Comparison of ENCODE assay signal across 8 cellular contexts in genomic region chr11:65525659-65526480, GRCh38. TPM values are rescaled to one million over a fixed set of nuclear protein-coding genes. Genes with fewer than 3 reads are reported as not detected.
DNase-seq lines count a peak whose midpoint lies in the region; ATAC-seq and TF ChIP-seq lines count a peak whose summit lies in the region.

No MANE protein-coding gene starts in this region.

- no peak for TF ChIP-seq CTCF in heart left ventricle (IDR thresholded peaks at IDR 0.05)
- TF ChIP-seq CTCF in cardiac fibroblast (IDR thresholded peaks at IDR 0.05; ENCODE audit: low read depth, low read length) = no peak

- peaks cover 0 to 48% (median 42%) of the 10 kb centered on the region in 9 donors for H3K36me3 ChIP-seq in heart left ventricle
- peaks cover 16 to 24% of the 10 kb centered on the region in 2 donors for H3K36me3 ChIP-seq in mucosa of rectum (ENCODE audit: control insufficient read depth in 2 of 2, insufficient read depth in 2 of 2, low read length in 2 of 2)
- H3K36me3 ChIP-seq in aorta (ENCODE audit: control insufficient read depth in 1 of 2, insufficient read depth in 2 of 2, low read length in 1 of 2) = peaks cover 2 to 3% of the 10 kb centered on the region in 2 donors

- WGBS in heart left ventricle, 4 donors = 50 to 57% (median 54%) methylated on average over 24 to 26 of the region's 26 CpGs
- 46 to 49% methylated on average over 25 to 26 of the region's 26 CpGs for WGBS in aorta, 2 donors

- H3K27ac ChIP-seq in heart left ventricle = peak overlapping the region; percentile 69 to 97 (median 93)
- H3K27ac ChIP-seq in mucosa of rectum (ENCODE audit: low read depth in 2 of 2, low read length in 2 of 2) = peak overlapping the region in 1 of 2 donors; percentile 82
- no peak overlapping the region for H3K27ac ChIP-seq in aorta (ENCODE audit: low read depth in 1 of 2, low read length in 2 of 2)

- H3K9ac ChIP-seq in mucosa of rectum (ENCODE audit: low read depth in 1 of 2, low read length in 2 of 2) = peak overlapping the region; percentile 84 to 93

- ATAC-seq in heart left ventricle (no peak), aorta (ENCODE audit: low FRiP score) (no peak)

- TF ChIP-seq POLR2A in heart left ventricle (IDR thresholded peaks at IDR 0.05) = no peak

- intact Hi-C loops in heart left ventricle (cut with DNase I) = loop anchor here in 1 of 10 donors (5.0 kb wide), 1 partner anchor 414 kb away; the partner anchor contains the start of gene TM7SF2
- intact Hi-C loops in cardiac septum (cut with DNase I) = no loop called here
- intact Hi-C loops in aorta (cut with DNase I) = no loop called here

- H3K27me3 ChIP-seq in heart left ventricle = no peaks in the 10 kb centered on the region
- H3K27me3 ChIP-seq in mucosa of rectum (ENCODE audit: control insufficient read depth in 2 of 2, insufficient read depth in 2 of 2, low read length in 2 of 2) = no peaks in the 10 kb centered on the region
- no peaks in the 10 kb centered on the region for H3K27me3 ChIP-seq in aorta (ENCODE audit: control insufficient read depth in 1 of 2, insufficient read depth in 2 of 2, low read length in 1 of 2)

- DNase-seq in heart left ventricle = no peak
- DNase-seq in cardiac septum (ENCODE audit: low spot score) = no peak
- no peak for DNase-seq in cardiac fibroblast (ENCODE audit: low read depth in 2 of 2)
- peak in 1 of 2 donors; percentile 75 for DNase-seq in aorta
- no peak for DNase-seq in stimulated activated CD4-positive, alpha-beta T cell treated with anti-CD3 and anti-CD28 coated beads, Interleukin-4, amount 100 ng/mL, for 1 hour
- DNase-seq in NCI-H774 (lab: John Stamatoyannopoulos, UW) = no peak
- no peak for DNase-seq in HuH-7.5 (ENCODE audit: low spot score)

- peaks cover 0 to 36% (median 20%) of the 10 kb centered on the region in 12 donors for H3K4me1 ChIP-seq in heart left ventricle
- H3K4me1 ChIP-seq in mucosa of rectum (ENCODE audit: control insufficient read depth in 2 of 2, insufficient read depth in 2 of 2, low read length in 2 of 2) = peaks cover 23 to 24% of the 10 kb centered on the region in 2 donors
- H3K4me1 ChIP-seq in aorta (ENCODE audit: control insufficient read depth in 1 of 2, insufficient read depth in 2 of 2, low read length in 2 of 2) = no peaks in the 10 kb centered on the region

- H3K4me3 ChIP-seq in heart left ventricle (peak overlapping the region; percentile 82 to 100 (median 99)), cardiac fibroblast (replicated peaks in 1 of 2; ENCODE audit: low read depth in 2 of 2, low read length in 2 of 2) (peak overlapping the region; percentile 72 to 82), mucosa of rectum (ENCODE audit: low read length in 2 of 2) (peak overlapping the region; percentile 82 to 89), aorta (ENCODE audit: low read length in 2 of 2) (peak overlapping the region; percentile 78 to 95)

- no peaks in the 10 kb centered on the region for H3K9me3 ChIP-seq in heart left ventricle
- H3K9me3 ChIP-seq in mucosa of rectum (ENCODE audit: control insufficient read depth in 2 of 2, low read length in 2 of 2) = no peaks in the 10 kb centered on the region
- no peaks in the 10 kb centered on the region for H3K9me3 ChIP-seq in aorta (ENCODE audit: control insufficient read depth, low read length)

RNA-seq across cellular contexts. Expression of gene SCYL1, which starts 1.0 kb away (rescaled TPM):
- total RNA-seq in heart left ventricle (100 to 1,000 TPM in 1 of 9 donors, 10 to 100 TPM in 8; 51.6 to 135 (median 62.2) TPM), cardiac septum (60.2 TPM), aorta (10 to 100 TPM; 74.0 to 74.4 TPM)
- polyA plus RNA-seq in heart left ventricle (10 to 100 TPM; 86.6 to 90.2 TPM), aorta (10 to 100 TPM; 31.3 to 98.9 TPM)

RNA-seq across cellular contexts. Expression of gene MALAT1, which starts 27.0 kb away (rescaled TPM):
- total RNA-seq in heart left ventricle = 1,000 to 10,000 TPM; 1,047 to 9,662 (median 6,606) TPM
- polyA plus RNA-seq in heart left ventricle = 1,000 to 10,000 TPM; 1,168 to 4,497 TPM
- 9,850 TPM for total RNA-seq in cardiac septum
- over 10,000 TPM; 16,103 to 18,225 TPM for total RNA-seq in aorta
- polyA plus RNA-seq in aorta = 100 to 1,000 TPM; 228 to 370 TPM

RNA-seq across cellular contexts. Expression of gene LTBP3, which starts 32.3 kb away (rescaled TPM):
- 100 to 1,000 TPM in 1 of 9 donors, 10 to 100 TPM in 8; 51.4 to 125 (median 88.9) TPM for total RNA-seq in heart left ventricle
- 10 to 100 TPM; 26.3 to 36.3 TPM for polyA plus RNA-seq in heart left ventricle
- total RNA-seq in cardiac septum = 148 TPM
- total RNA-seq in aorta = 100 to 1,000 TPM; 280 to 473 TPM
- polyA plus RNA-seq in aorta = 100 to 1,000 TPM in 1 of 2 donors, 10 to 100 TPM in 1; 40.1 to 467 TPM

RNA-seq across cellular contexts. Expression of gene ZNRD2, which starts 44.4 kb away (rescaled TPM):
- total RNA-seq in heart left ventricle (10 to 100 TPM; 23.2 to 63.6 (median 33.9) TPM), cardiac septum (28.3 TPM), aorta (10 to 100 TPM; 21.7 to 29.3 TPM)
- polyA plus RNA-seq in heart left ventricle (100 to 1,000 TPM in 1 of 2 donors, 10 to 100 TPM in 1; 49.7 to 101 TPM), aorta (10 to 100 TPM; 37.1 to 42.5 TPM)

RNA-seq across cellular contexts. Expression of gene FAM89B, which starts 46.5 kb away (rescaled TPM):
- total RNA-seq in heart left ventricle = 10 to 100 TPM; 25.8 to 87.9 (median 38.4) TPM
- 10 to 100 TPM; 46.6 to 50.0 TPM for polyA plus RNA-seq in heart left ventricle
- total RNA-seq in cardiac septum = 47.4 TPM
- 10 to 100 TPM; 49.5 to 64.3 TPM for total RNA-seq in aorta
- 10 to 100 TPM; 67.5 to 83.4 TPM for polyA plus RNA-seq in aorta

Comparison
In these comparisons a context has a peak if more than half of its experiments do, and no peak if none do; other contexts are left out.
1. H3K27ac ChIP-seq: peak in heart left ventricle (12 of 12); none in aorta (0 of 2).
2. Peak in every context shown above with its lines, with median percentiles within 50 percentile points of each other: H3K4me3 ChIP-seq.